Comparison of ENCODE assay signal across 1 cellular context in genomic region chr6:106693343-106693742, GRCh38.
TF ChIP-seq lines count a peak whose summit lies in the region.

No MANE protein-coding gene starts in this region.

TF ChIP-seq in SK-N-SH, 30 proteins besides CTCF, POLR2A, EP300 and RAD21 (continued from another document):
- no peak for TF ChIP-seq NRF1 (IDR thresholded peaks at IDR 0.05; ENCODE audit: low read depth, low read length)
TF ChIP-seq in SK-N-SH: peak in this region for 0.
